28 cellular contexts compared by ENCODE assay signal in the genomic region with DNA sequence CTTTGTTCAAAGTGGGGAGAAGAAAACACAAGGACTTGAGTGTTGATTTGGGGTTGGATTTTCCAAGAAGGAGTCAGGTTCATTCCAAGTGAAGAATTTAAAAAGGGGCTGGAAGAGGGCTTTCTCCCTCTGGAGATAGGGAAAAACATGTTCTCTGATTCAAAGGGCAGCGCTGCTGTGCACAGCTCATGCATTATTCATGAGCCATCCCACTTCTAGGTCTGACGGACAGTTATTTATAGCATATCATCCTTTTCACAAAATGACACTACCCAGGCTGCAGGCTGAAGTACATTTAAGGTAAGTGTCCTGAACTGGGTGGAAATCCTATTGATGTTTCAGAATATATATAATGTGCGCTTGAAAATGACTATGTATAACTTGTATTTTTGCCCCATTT.
"Had no signal": no experiment of that assay in that cellular context is flagged by ENCODE, and none has a peak within 500 bp of the region (broad histone marks: within the 10 kb centered on the region; RNA-seq: fewer than 3 reads in every experiment).

No MANE protein-coding gene starts in this region.

- H3K4me1 ChIP-seq: breast epithelium, foreskin keratinocyte, pancreas, prostate gland, thyroid gland had no signal

- FAIRE-seq: astrocyte, pancreas had no signal

- H3K36me3 Mint-ChIP-seq: activated CD4-positive, alpha-beta memory T cell treated with anti-CD3 and anti-CD28 coated beads for 36 hours; natural killer cell treated with Interleukin-12 subunit alpha and Interleukin-12 subunit beta and Interleukin-15 and Interleukin-18, amount 100 ng/mL, for 72 hours; stimulated activated naive B cell treated with anti-CD40 and anti-IgM and Interleukin-4, amounts not matched to agents 10 μg/mL and 1 μg/mL and 100 μg/mL, for 72 hours had no signal

- H3K4me3 Mint-ChIP-seq: activated CD4-positive, alpha-beta memory T cell treated with anti-CD3 and anti-CD28 coated beads for 36 hours; activated CD4-positive, alpha-beta T cell treated with anti-CD3 and anti-CD28 coated beads, Interleukin-2, amount 10 ng/mL, durations not matched to agents 24 days and 14 days; activated T-helper 1 cell treated with anti-CD3 and anti-CD28 coated beads, Interleukin-12 subunit alpha, Interleukin-12 subunit beta, Interleukin-2, Interleukin-4 antibody, amounts not matched to agents 30 ng/mL and 10 ng/mL and 1 ng/mL, durations not matched to agents 14 hours and 24 hours and 36 hours; dendritic cell treated with granulocyte-macrophage colony-stimulating factor and Interleukin-4, amounts not matched to agents 40 ng/mL and 50 ng/mL, for 4 days; natural killer cell treated with Interleukin-12 subunit alpha and Interleukin-12 subunit beta and Interleukin-15 and Interleukin-18, amount 100 ng/mL, for 72 hours; stimulated activated naive B cell treated with anti-CD40 and anti-IgM and Interleukin-4, amounts not matched to agents 10 μg/mL and 1 μg/mL and 100 μg/mL, for 72 hours; T-helper 17 cell had no signal

- H3K9me3 ChIP-seq: breast epithelium, esophagus muscularis mucosa, mucosa of descending colon, pancreas, prostate gland, stomach, thyroid gland, upper lobe of right lung had no signal

- H3K4me3 ChIP-seq: breast epithelium, esophagus muscularis mucosa, mucosa of descending colon, pancreas, prostate gland, stomach, thyroid gland, upper lobe of right lung had no signal

- ATAC-seq: foreskin keratinocyte; left ventricle myocardium superior; mucosa of descending colon; natural killer cell treated with Interleukin-12 subunit alpha and Interleukin-12 subunit beta and Interleukin-15 and Interleukin-18, amount 100 ng/mL, for 72 hours; pancreas; stimulated activated naive B cell treated with anti-CD40 and anti-IgM and Interleukin-4, amounts not matched to agents 10 μg/mL and 1 μg/mL and 100 μg/mL, for 72 hours; T-helper 17 cell; upper lobe of right lung had no signal

- H3K27ac ChIP-seq: breast epithelium, esophagus muscularis mucosa, foreskin keratinocyte, pancreas, prostate gland, stomach, thyroid gland, upper lobe of right lung had no signal

- H3K9me3 Mint-ChIP-seq: activated CD4-positive, alpha-beta memory T cell treated with anti-CD3 and anti-CD28 coated beads for 36 hours; activated CD4-positive, alpha-beta T cell treated with anti-CD3 and anti-CD28 coated beads, Interleukin-2, amount 10 ng/mL, durations not matched to agents 24 days and 14 days; activated T-helper 1 cell treated with anti-CD3 and anti-CD28 coated beads, Interleukin-12 subunit alpha, Interleukin-12 subunit beta, Interleukin-2, Interleukin-4 antibody, amounts not matched to agents 30 ng/mL and 10 ng/mL and 1 ng/mL, durations not matched to agents 14 hours and 24 hours and 36 hours; dendritic cell treated with granulocyte-macrophage colony-stimulating factor and Interleukin-4, amounts not matched to agents 40 ng/mL and 50 ng/mL, for 4 days; natural killer cell treated with Interleukin-12 subunit alpha and Interleukin-12 subunit beta and Interleukin-15 and Interleukin-18, amount 100 ng/mL, for 72 hours; stimulated activated naive B cell treated with anti-CD40 and anti-IgM and Interleukin-4, amounts not matched to agents 10 μg/mL and 1 μg/mL and 100 μg/mL, for 72 hours had no signal

- H3K27me3 ChIP-seq: breast epithelium, esophagus muscularis mucosa, foreskin keratinocyte, pancreas, thyroid gland, upper lobe of right lung had no signal

- H3K27ac Mint-ChIP-seq: activated CD4-positive, alpha-beta memory T cell treated with anti-CD3 and anti-CD28 coated beads for 36 hours; activated CD4-positive, alpha-beta T cell treated with anti-CD3 and anti-CD28 coated beads, Interleukin-2, amount 10 ng/mL, durations not matched to agents 24 days and 14 days; activated T-helper 1 cell treated with anti-CD3 and anti-CD28 coated beads, Interleukin-12 subunit alpha, Interleukin-12 subunit beta, Interleukin-2, Interleukin-4 antibody, amounts not matched to agents 30 ng/mL and 10 ng/mL and 1 ng/mL, durations not matched to agents 14 hours and 24 hours and 36 hours; dendritic cell treated with granulocyte-macrophage colony-stimulating factor and Interleukin-4, amounts not matched to agents 40 ng/mL and 50 ng/mL, for 4 days; stimulated activated naive B cell treated with anti-CD40 and anti-IgM and Interleukin-4, amounts not matched to agents 10 μg/mL and 1 μg/mL and 100 μg/mL, for 72 hours; T-helper 17 cell had no signal

- DNase-seq: activated CD4-positive, alpha-beta memory T cell treated with anti-CD3 and anti-CD28 coated beads for 36 hours; activated CD4-positive, alpha-beta T cell treated with anti-CD3 and anti-CD28 coated beads, Interleukin-2, amount 10 ng/mL, durations not matched to agents 24 days and 14 days; activated CD4-positive, CD25-positive, alpha-beta regulatory T cell treated with anti-CD3 and anti-CD28 coated beads, Interleukin-2, amount 50 U/mL, for 72 hours; activated CD8-positive, alpha-beta memory T cell treated with anti-CD3 and anti-CD28 coated beads, Interleukin-2, amount 50 U/mL, for 4 hours; activated gamma-delta T cell; activated naive CD4-positive, alpha-beta T cell treated with anti-CD3 and anti-CD28 coated beads, Interleukin-2, amount 50 U/mL, for 16 hours; activated T-cell treated with anti-CD3 and anti-CD28 coated beads, Interleukin-2, amount 50 U/mL, for 1 hour; amniotic stem cell; central memory CD4-positive, alpha-beta T cell; foreskin keratinocyte; left ventricle myocardium superior; mucosa of descending colon; pancreas; stimulated activated CD4-positive, alpha-beta T cell treated with anti-CD3 and anti-CD28 coated beads, Interleukin-15, amount 100 ng/mL, for 24 hours; stimulated activated CD4-positive, alpha-beta T cell treated with anti-CD3 and anti-CD28 coated beads, Interleukin-2, amount 100 ng/mL, for 24 hours; stimulated activated naive B cell treated with anti-CD40 and anti-IgM and Interleukin-4, amounts not matched to agents 10 μg/mL and 1 μg/mL and 100 μg/mL, for 72 hours; stomach; T-helper 17 cell; T1000; thyroid gland; upper lobe of right lung had no signal

- H3K36me3 ChIP-seq: breast epithelium, esophagus muscularis mucosa, pancreas, prostate gland, stomach, thyroid gland, upper lobe of right lung had no signal
